ENCODE assay signal across 10 cellular contexts in genomic region chr7:2971914-2972530, GRCh38.
A peak's percentile ranks its signal among the peaks of the same experiment; 100 is the strongest.
DNase-seq lines count a peak whose midpoint lies in the region; ATAC-seq and TF ChIP-seq lines count a peak whose summit lies in the region.
"Had no signal": no experiment of that assay in that cellular context is flagged by ENCODE, and none has a peak within 500 bp of the region (broad histone marks: within the 10 kb centered on the region; RNA-seq: fewer than 3 reads in every experiment).

No MANE protein-coding gene starts in this region.

- H3K27ac ChIP-seq in OCI-LY7 (ENCODE audit: low read depth, low read length, poor library complexity, severe bottlenecking) (peak overlapping the region; percentile 62), psoas muscle (no peak overlapping the region)

- no peak overlapping the region for H3K4me3 Mint-ChIP-seq in activated CD4-positive, alpha-beta T cell treated with anti-CD3 and anti-CD28 coated beads, Interleukin-2, amount 10 ng/mL, durations not matched to agents 7 days and 5 days

- BruUV-seq in OCI-LY7 (replicated peaks; lab: Mats Ljungman, UMichigan) = no TSS peak

- no peak for DNase-seq in activated CD4-positive, alpha-beta T cell treated with anti-CD3 and anti-CD28 coated beads, Interleukin-2, amount 10 ng/mL, durations not matched to agents 7 days and 5 days
- no peak for DNase-seq in activated CD4-positive, alpha-beta T cell treated with anti-CD3 and anti-CD28 coated beads, Interleukin-2, amount 50 U/mL, for 48 hours
- DNase-seq in OCI-LY7 (ENCODE audit: low spot score) (peak; percentile 52), psoas muscle (no peak), dedifferentiated amniotic fluid mesenchymal stem cell (ENCODE audit: extremely low spot score) (no peak), NCI-H1105 (lab: John Stamatoyannopoulos, UW) (no peak)
- DNase-seq in stimulated activated CD8-positive, alpha-beta memory T cell treated with anti-CD3 and anti-CD28 coated beads, Interleukin-4, amount 100 ng/mL, for 48 hours = peak; percentile 16
- DNase-seq: SHP77; stimulated activated CD4-positive, alpha-beta T cell treated with anti-CD3 and anti-CD28 coated beads, Interleukin-4, amount 100 ng/mL, for 24 hours had no signal

- H3K4me1 Mint-ChIP-seq in activated CD4-positive, alpha-beta T cell treated with anti-CD3 and anti-CD28 coated beads, Interleukin-2, amount 10 ng/mL, durations not matched to agents 7 days and 5 days = peaks cover 27% of the 10 kb centered on the region

- CTCF ChIA-PET in activated CD4-positive, alpha-beta T cell treated with anti-CD3 and anti-CD28 coated beads, Interleukin-2, amount 10 ng/mL, durations not matched to agents 7 days and 5 days (lab: Charles Lee) = interaction anchor here (1.2 to 1.8 kb wide), 3 partner anchors 8 to 16 kb away, joined by 3 to 4 read pairs (median 4); no protein-coding TSS in a partner anchor
- CTCF ChIA-PET in OCI-LY7 (lab: Charles Lee; ENCODE audit: unreplicated experiment) = no interaction called here

- peaks cover 11% of the 10 kb centered on the region; the same call in 1 of the 2 replicates for H3K9me3 ChIP-seq in OCI-LY7 (ENCODE audit: low read length)
- H3K9me3 ChIP-seq in psoas muscle = no peaks in the 10 kb centered on the region

- H3K9me2 ChIP-seq in OCI-LY7 (ENCODE audit: insufficient read depth, low read length) = no peaks in the 10 kb centered on the region

- H3K27me3 Mint-ChIP-seq in activated CD4-positive, alpha-beta T cell treated with anti-CD3 and anti-CD28 coated beads, Interleukin-2, amount 10 ng/mL, durations not matched to agents 7 days and 5 days = no peaks in the 10 kb centered on the region

- no peaks in the 10 kb centered on the region for H4K20me1 ChIP-seq in OCI-LY7 (ENCODE audit: insufficient read depth, low read length)

- H3K27ac Mint-ChIP-seq in activated CD4-positive, alpha-beta T cell treated with anti-CD3 and anti-CD28 coated beads, Interleukin-2, amount 10 ng/mL, durations not matched to agents 7 days and 5 days = peak overlapping the region; percentile 79

- 77 to 80% (median 79%) methylated on average over 5 of the region's 5 CpGs for WGBS in psoas muscle, 3 donors

- H3K36me3 ChIP-seq in OCI-LY7 (ENCODE audit: insufficient read depth, low read length) (peaks cover 12% of the 10 kb centered on the region; the same call in 1 of the 2 replicates), psoas muscle (ENCODE audit: insufficient read depth in 1 of 2, low read depth in 1 of 2) (no peaks in the 10 kb centered on the region)

- peak overlapping the region; percentile 49 for H3K4me2 ChIP-seq in OCI-LY7 (ENCODE audit: low read length)

- H3K27me3 ChIP-seq in psoas muscle (ENCODE audit: insufficient read depth in 3 of 3, low read length in 2 of 3) = peaks cover 0 to 2% (median 0%) of the 10 kb centered on the region in 3 donors

- H3K4me1 ChIP-seq in OCI-LY7 (ENCODE audit: insufficient read depth, low read length, poor library complexity, severe bottlenecking) (peaks cover 35% of the 10 kb centered on the region), psoas muscle (no peaks in the 10 kb centered on the region)

- H3K9me3 Mint-ChIP-seq in activated CD4-positive, alpha-beta T cell treated with anti-CD3 and anti-CD28 coated beads, Interleukin-2, amount 10 ng/mL, durations not matched to agents 7 days and 5 days = peaks cover 2% of the 10 kb centered on the region

- H2AFZ ChIP-seq in OCI-LY7 (ENCODE audit: low read length) = no peak overlapping the region

- POLR2A ChIA-PET in activated CD4-positive, alpha-beta T cell treated with anti-CD3 and anti-CD28 coated beads, Interleukin-2, amount 10 ng/mL, durations not matched to agents 7 days and 5 days (lab: Charles Lee) = interaction anchor here (0.7 kb wide), 1 partner anchor 17 kb away, joined by 3 read pairs; no protein-coding TSS in a partner anchor
- POLR2A ChIA-PET in OCI-LY7 (lab: Charles Lee) = interaction anchor here (0.6 to 1.6 kb wide), 5 partner anchors 20 to 127 kb away, joined by 3 to 7 read pairs (median 3); no protein-coding TSS in a partner anchor

- peak; percentile 72 for ATAC-seq in HG02610 (IDR thresholded peaks at IDR 0.05; ENCODE audit: unreplicated experiment)
- no peak for ATAC-seq in psoas muscle

- intact Hi-C loops in OCI-LY7 (cut with micrococcal nuclease; ENCODE audit: unreplicated experiment) = no loop called here
- intact Hi-C loops in psoas muscle (cut with DNase I) = no loop called here

- peaks cover 35% of the 10 kb centered on the region for H3K36me3 Mint-ChIP-seq in activated CD4-positive, alpha-beta T cell treated with anti-CD3 and anti-CD28 coated beads, Interleukin-2, amount 10 ng/mL, durations not matched to agents 7 days and 5 days (ENCODE audit: low read depth)

- no peak for TF ChIP-seq CTCF in OCI-LY7 (conservative IDR thresholded peaks at IDR 0.05; ENCODE audit: low read length)
- TF ChIP-seq CTCF in psoas muscle (IDR thresholded peaks at IDR 0.05) = no peak

- H3K79me2 ChIP-seq in OCI-LY7 (ENCODE audit: insufficient read depth, low read depth, low read length) = no peaks in the 10 kb centered on the region

- H3K4me3 ChIP-seq in OCI-LY7 (ENCODE audit: low read depth, low read length, poor library complexity, severe bottlenecking) (no peak overlapping the region), psoas muscle (no peak overlapping the region)

Comparison
In these comparisons a context has a peak if more than half of its experiments do, and no peak if none do; other contexts are left out.
1. DNase-seq: peak in OCI-LY7 (single experiment) and stimulated activated CD8-positive, alpha-beta memory T cell treated with anti-CD3 and anti-CD28 coated beads, Interleukin-4, amount 100 ng/mL, for 48 hours (single experiment); none in activated CD4-positive, alpha-beta T cell treated with anti-CD3 and anti-CD28 coated beads, Interleukin-2, amount 10 ng/mL, durations not matched to agents 7 days and 5 days (single experiment), activated CD4-positive, alpha-beta T cell treated with anti-CD3 and anti-CD28 coated beads, Interleukin-2, amount 50 U/mL, for 48 hours (0 of 2), psoas muscle (0 of 2), dedifferentiated amniotic fluid mesenchymal stem cell (single experiment) and NCI-H1105 (single experiment).